ENCODE assay signal across 1 cellular context in the genomic region with DNA sequence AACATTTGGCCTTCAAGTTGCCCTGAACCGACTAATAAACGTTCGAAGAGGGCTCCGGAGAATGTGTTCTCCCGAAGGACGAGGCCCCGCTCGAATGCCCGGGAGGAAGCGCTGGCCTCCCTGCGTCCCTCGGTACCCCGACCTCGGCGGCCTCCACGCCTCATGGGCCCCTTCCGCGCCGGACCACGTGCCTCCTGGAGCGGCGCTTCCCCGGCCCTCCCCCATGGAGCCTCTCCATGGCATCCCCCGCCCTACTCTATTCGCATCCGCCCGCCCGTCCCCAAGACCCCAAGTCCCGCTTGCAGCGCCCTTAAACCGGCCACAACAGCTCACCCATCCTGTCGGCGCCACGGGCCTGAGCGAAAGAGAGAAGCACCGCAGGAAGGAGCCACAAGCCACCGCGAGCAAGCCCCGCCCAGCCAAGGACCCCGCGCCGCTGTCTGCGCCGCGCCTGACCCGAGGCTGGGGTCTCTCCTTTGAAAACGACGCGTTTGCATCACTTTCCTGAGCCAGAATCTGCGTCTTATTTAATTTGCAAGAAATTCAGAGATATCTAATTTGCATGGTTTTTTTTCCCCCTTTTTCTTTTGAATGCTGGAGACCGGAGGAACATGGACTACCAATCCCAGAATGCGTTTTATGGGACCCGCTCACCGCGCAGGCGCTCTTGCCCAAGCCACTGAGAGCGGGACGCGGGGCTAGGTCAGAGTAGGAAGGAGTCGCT.
TF ChIP-seq lines count a peak whose summit lies in the region.

TSS of gene RPS23 (minus strand) at position 368 of the 724 bp plus-strand sequence. CDS start at position 337, 31 bp downstream.

TF ChIP-seq in K562, 482 proteins besides CTCF, POLR2A, EP300 and RAD21 (continued from another document and continues in another):
- TF ChIP-seq, protein P1, sequence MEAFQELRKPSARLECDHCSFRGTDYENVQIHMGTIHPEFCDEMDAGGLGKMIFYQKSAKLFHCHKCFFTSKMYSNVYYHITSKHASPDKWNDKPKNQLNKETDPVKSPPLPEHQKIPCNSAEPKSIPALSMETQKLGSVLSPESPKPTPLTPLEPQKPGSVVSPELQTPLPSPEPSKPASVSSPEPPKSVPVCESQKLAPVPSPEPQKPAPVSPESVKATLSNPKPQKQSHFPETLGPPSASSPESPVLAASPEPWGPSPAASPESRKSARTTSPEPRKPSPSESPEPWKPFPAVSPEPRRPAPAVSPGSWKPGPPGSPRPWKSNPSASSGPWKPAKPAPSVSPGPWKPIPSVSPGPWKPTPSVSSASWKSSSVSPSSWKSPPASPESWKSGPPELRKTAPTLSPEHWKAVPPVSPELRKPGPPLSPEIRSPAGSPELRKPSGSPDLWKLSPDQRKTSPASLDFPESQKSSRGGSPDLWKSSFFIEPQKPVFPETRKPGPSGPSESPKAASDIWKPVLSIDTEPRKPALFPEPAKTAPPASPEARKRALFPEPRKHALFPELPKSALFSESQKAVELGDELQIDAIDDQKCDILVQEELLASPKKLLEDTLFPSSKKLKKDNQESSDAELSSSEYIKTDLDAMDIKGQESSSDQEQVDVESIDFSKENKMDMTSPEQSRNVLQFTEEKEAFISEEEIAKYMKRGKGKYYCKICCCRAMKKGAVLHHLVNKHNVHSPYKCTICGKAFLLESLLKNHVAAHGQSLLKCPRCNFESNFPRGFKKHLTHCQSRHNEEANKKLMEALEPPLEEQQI (IDR thresholded peaks at IDR 0.05): no peak
- no peak for TF ChIP-seq POLR3A (IDR thresholded peaks at IDR 0.05; ENCODE audit: borderline replicate concordance, extremely low read depth, insufficient read depth, insufficient read length)
- TF ChIP-seq NR2C2 (CRISPR knock-in tag; IDR thresholded peaks at IDR 0.05): 0 out of 2 replicates have a peak, but pooled peaks have one; percentile 29
- TF ChIP-seq NR2C2 (tag; IDR thresholded peaks at IDR 0.05): no peak
- TF ChIP-seq ZNF133 (CRISPR knock-in tag; IDR thresholded peaks at IDR 0.05): no peak
- TF ChIP-seq ADNP (tag; IDR thresholded peaks at IDR 0.05): no peak
- TF ChIP-seq RFX1 (IDR thresholded peaks at IDR 0.05): no peak
- no peak for TF ChIP-seq NFATC3 (IDR thresholded peaks at IDR 0.05)
- TF ChIP-seq ZFP30 (CRISPR knock-in tag; IDR thresholded peaks at IDR 0.05; ENCODE audit: borderline replicate concordance): no peak
- TF ChIP-seq KHSRP (IDR thresholded peaks at IDR 0.05): no peak
- TF ChIP-seq XRCC4 (IDR thresholded peaks at IDR 0.05; ENCODE audit: extremely low read depth, insufficient read depth, insufficient read length): no peak
- TF ChIP-seq YY1 (IDR thresholded peaks at IDR 0.05; ENCODE audit: borderline replicate concordance in 1 of 3, control insufficient read depth in 1 of 3, extremely low read depth in 1 of 3, insufficient read depth in 3 of 3, insufficient read length in 1 of 3, insufficient replicate concordance in 2 of 3, low read depth in 1 of 3, low read length in 2 of 3): peak in 2 of 3 experiments; percentile 65 to 80
- TF ChIP-seq HBP1 (CRISPR knock-in tag; IDR thresholded peaks at IDR 0.05): 0 out of 2 replicates have a peak, but pooled peaks have one; percentile 43
- TF ChIP-seq NR1H2 (CRISPR knock-in tag; IDR thresholded peaks at IDR 0.05): no peak
- no peak for TF ChIP-seq E2F8 (IDR thresholded peaks at IDR 0.05; ENCODE audit: low read depth, partially characterized antibody)
- TF ChIP-seq DNMT1 (IDR thresholded peaks at IDR 0.05): no peak
- no peak for TF ChIP-seq ZNF398 (CRISPR knock-in tag; IDR thresholded peaks at IDR 0.05)
- TF ChIP-seq JUND (IDR thresholded peaks at IDR 0.05; ENCODE audit: borderline replicate concordance, low read depth, low read length): peak; percentile 2; the same call in 1 of the 2 replicates
- peak; percentile 33; the same call in 1 of the 3 replicates for TF ChIP-seq JUND (tag; IDR thresholded peaks at IDR 0.05; ENCODE audit: borderline replicate concordance, low read depth, low read length)
- TF ChIP-seq, protein P2, sequence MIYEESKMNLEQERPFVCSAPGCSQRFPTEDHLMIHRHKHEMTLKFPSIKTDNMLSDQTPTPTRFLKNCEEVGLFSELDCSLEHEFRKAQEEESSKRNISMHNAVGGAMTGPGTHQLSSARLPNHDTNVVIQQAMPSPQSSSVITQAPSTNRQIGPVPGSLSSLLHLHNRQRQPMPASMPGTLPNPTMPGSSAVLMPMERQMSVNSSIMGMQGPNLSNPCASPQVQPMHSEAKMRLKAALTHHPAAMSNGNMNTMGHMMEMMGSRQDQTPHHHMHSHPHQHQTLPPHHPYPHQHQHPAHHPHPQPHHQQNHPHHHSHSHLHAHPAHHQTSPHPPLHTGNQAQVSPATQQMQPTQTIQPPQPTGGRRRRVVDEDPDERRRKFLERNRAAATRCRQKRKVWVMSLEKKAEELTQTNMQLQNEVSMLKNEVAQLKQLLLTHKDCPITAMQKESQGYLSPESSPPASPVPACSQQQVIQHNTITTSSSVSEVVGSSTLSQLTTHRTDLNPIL (CRISPR knock-in tag; IDR thresholded peaks at IDR 0.05): no peak
- TF ChIP-seq RBM14 (IDR thresholded peaks at IDR 0.05; ENCODE audit: borderline replicate concordance, insufficient read depth, low read depth, low read length): no peak
- TF ChIP-seq, protein P3, sequence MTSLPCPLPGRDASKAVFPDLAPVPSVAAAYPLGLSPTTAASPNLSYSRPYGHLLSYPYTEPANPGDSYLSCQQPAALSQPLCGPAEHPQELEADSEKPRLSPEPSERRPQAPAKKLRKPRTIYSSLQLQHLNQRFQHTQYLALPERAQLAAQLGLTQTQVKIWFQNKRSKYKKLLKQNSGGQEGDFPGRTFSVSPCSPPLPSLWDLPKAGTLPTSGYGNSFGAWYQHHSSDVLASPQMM (CRISPR knock-in tag; IDR thresholded peaks at IDR 0.05): no peak
- TF ChIP-seq TRIM25 (IDR thresholded peaks at IDR 0.05; ENCODE audit: borderline replicate concordance): no peak
- TF ChIP-seq MEIS2 (IDR thresholded peaks at IDR 0.05; ENCODE audit: partially characterized antibody): no peak
- TF ChIP-seq ZNF586 (CRISPR knock-in tag; conservative IDR thresholded peaks at IDR 0.05): 0 out of 2 replicates have a peak, but pooled peaks have one; percentile 70
- TF ChIP-seq, protein P4, sequence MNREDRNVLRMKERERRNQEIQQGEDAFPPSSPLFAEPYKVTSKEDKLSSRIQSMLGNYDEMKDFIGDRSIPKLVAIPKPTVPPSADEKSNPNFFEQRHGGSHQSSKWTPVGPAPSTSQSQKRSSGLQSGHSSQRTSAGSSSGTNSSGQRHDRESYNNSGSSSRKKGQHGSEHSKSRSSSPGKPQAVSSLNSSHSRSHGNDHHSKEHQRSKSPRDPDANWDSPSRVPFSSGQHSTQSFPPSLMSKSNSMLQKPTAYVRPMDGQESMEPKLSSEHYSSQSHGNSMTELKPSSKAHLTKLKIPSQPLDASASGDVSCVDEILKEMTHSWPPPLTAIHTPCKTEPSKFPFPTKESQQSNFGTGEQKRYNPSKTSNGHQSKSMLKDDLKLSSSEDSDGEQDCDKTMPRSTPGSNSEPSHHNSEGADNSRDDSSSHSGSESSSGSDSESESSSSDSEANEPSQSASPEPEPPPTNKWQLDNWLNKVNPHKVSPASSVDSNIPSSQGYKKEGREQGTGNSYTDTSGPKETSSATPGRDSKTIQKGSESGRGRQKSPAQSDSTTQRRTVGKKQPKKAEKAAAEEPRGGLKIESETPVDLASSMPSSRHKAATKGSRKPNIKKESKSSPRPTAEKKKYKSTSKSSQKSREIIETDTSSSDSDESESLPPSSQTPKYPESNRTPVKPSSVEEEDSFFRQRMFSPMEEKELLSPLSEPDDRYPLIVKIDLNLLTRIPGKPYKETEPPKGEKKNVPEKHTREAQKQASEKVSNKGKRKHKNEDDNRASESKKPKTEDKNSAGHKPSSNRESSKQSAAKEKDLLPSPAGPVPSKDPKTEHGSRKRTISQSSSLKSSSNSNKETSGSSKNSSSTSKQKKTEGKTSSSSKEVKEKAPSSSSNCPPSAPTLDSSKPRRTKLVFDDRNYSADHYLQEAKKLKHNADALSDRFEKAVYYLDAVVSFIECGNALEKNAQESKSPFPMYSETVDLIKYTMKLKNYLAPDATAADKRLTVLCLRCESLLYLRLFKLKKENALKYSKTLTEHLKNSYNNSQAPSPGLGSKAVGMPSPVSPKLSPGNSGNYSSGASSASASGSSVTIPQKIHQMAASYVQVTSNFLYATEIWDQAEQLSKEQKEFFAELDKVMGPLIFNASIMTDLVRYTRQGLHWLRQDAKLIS (CRISPR knock-in tag; IDR thresholded peaks at IDR 0.05): peak; percentile 94
- TF ChIP-seq ELF4 (CRISPR knock-in tag; IDR thresholded peaks at IDR 0.05): no peak
- TF ChIP-seq ZNF384 (IDR thresholded peaks at IDR 0.05; ENCODE audit: low read depth, low read length): peak; percentile 76
- no peak for TF ChIP-seq IRF1 (CRISPR knock-in tag; IDR thresholded peaks at IDR 0.05; ENCODE audit: borderline replicate concordance)
- no peak for TF ChIP-seq ZNF121 (CRISPR knock-in tag; conservative IDR thresholded peaks at IDR 0.05)
- TF ChIP-seq RHOXF2B (CRISPR knock-in tag; conservative IDR thresholded peaks at IDR 0.05): no peak
- no peak for TF ChIP-seq ZNF140 (CRISPR knock-in tag; IDR thresholded peaks at IDR 0.05)
- no peak for TF ChIP-seq MTA2 (IDR thresholded peaks at IDR 0.05; ENCODE audit: low read depth)
- TF ChIP-seq SRSF1 (IDR thresholded peaks at IDR 0.05; ENCODE audit: low read depth, low read length): no peak; the same call in 1 of the 2 replicates
- no peak for TF ChIP-seq ZNF717 (CRISPR knock-in tag; IDR thresholded peaks at IDR 0.05)
- TF ChIP-seq MTF1 (CRISPR knock-in tag; IDR thresholded peaks at IDR 0.05; ENCODE audit: borderline replicate concordance): no peak
- no peak for TF ChIP-seq DMBX1 (CRISPR knock-in tag; IDR thresholded peaks at IDR 0.05; ENCODE audit: borderline replicate concordance)
- no peak for TF ChIP-seq RCOR1 (IDR thresholded peaks at IDR 0.05; ENCODE audit: borderline replicate concordance in 1 of 2, low read depth in 2 of 2, low read length in 2 of 2)
